ENCODE assay signal across 27 cellular contexts in the genomic region with DNA sequence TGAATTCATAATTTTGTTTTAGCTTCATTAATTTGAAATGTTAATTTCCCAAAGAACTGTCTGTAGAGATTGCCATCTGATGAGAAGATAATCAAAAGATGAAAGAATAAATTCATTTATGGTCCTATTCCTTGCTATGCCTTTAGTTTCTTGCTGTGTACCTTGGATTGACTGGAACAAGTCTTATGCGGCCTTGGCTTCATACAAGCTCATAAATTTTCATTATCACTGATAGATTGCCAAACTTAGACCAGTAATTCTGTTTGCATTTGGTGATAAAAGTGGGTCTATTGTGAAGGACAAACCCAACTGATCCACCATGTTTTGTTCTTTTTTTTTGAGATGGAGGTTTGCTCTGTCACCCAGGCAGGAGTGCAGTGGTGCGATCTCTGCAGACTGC.
"Had no signal": no experiment of that assay in that cellular context is flagged by ENCODE, and none has a peak within 500 bp of the region (broad histone marks: within the 10 kb centered on the region; RNA-seq: fewer than 3 reads in every experiment).

No MANE protein-coding gene starts in this region.

- ATAC-seq: mucosa of descending colon; naive thymus-derived CD8-positive, alpha-beta T cell; pancreas; stimulated activated memory B cell treated with anti-CD40 and anti-IgM and Interleukin-4, amounts not matched to agents 10 μg/mL and 1 μg/mL and 100 μg/mL, for 72 hours; stimulated activated naive CD8-positive, alpha-beta T cell treated with anti-CD3 and anti-CD28 coated beads, Interleukin-15, amount 100 ng/mL, for 72 hours had no signal

- H3K4me3 ChIP-seq: hepatocyte, left ventricle myocardium inferior, lung, mucosa of descending colon, pancreas, right atrium auricular region, right lobe of liver, smooth muscle cell, tibial nerve, uterus had no signal

- DNase-seq: islet precursor cell; left ventricle myocardium inferior; mesendoderm; midbrain; mucosa of descending colon; naive thymus-derived CD8-positive, alpha-beta T cell; nucleus accumbens; pancreas; posterior cingulate gyrus; right lobe of liver; stimulated activated CD4-positive, alpha-beta T cell treated with anti-CD3 and anti-CD28 coated beads, Interleukin-1b, Interleukin-23, amount 100 ng/mL, for 48 hours; stimulated activated CD4-positive, alpha-beta T cell treated with anti-CD3 and anti-CD28 coated beads, Interleukin-2, amount 100 ng/mL, for 48 hours; stimulated activated CD4-positive, alpha-beta T cell treated with anti-CD3 and anti-CD28 coated beads, Interleukin-4, amount 100 ng/mL, for 4 hours; stimulated activated CD8-positive, alpha-beta memory T cell treated with anti-CD3 and anti-CD28 coated beads, Interleukin-4, amount 100 ng/mL, for 48 hours; stimulated activated naive CD4-positive, alpha-beta T cell treated with Interleukin-2 at 50 U/mL for 16 hours; stimulated activated naive CD8-positive, alpha-beta T cell treated with anti-CD3 and anti-CD28 coated beads, Interleukin-15, amount 100 ng/mL, for 72 hours; substantia nigra; uterus had no signal

- H3K27ac Mint-ChIP-seq: naive thymus-derived CD8-positive, alpha-beta T cell; nephron; stimulated activated memory B cell treated with anti-CD40 and anti-IgM and Interleukin-4, amounts not matched to agents 10 μg/mL and 1 μg/mL and 100 μg/mL, for 72 hours; stimulated activated naive CD8-positive, alpha-beta T cell treated with anti-CD3 and anti-CD28 coated beads, Interleukin-15, amount 100 ng/mL, for 72 hours; type B pancreatic cell had no signal

- H3K9me3 Mint-ChIP-seq: naive thymus-derived CD8-positive, alpha-beta T cell; nephron; neural crest cell; stimulated activated memory B cell treated with anti-CD40 and anti-IgM and Interleukin-4, amounts not matched to agents 10 μg/mL and 1 μg/mL and 100 μg/mL, for 72 hours; stimulated activated naive CD8-positive, alpha-beta T cell treated with anti-CD3 and anti-CD28 coated beads, Interleukin-15, amount 100 ng/mL, for 72 hours; type B pancreatic cell had no signal

- H3K27me3 Mint-ChIP-seq: naive thymus-derived CD8-positive, alpha-beta T cell; stimulated activated memory B cell treated with anti-CD40 and anti-IgM and Interleukin-4, amounts not matched to agents 10 μg/mL and 1 μg/mL and 100 μg/mL, for 72 hours; stimulated activated naive CD8-positive, alpha-beta T cell treated with anti-CD3 and anti-CD28 coated beads, Interleukin-15, amount 100 ng/mL, for 72 hours; type B pancreatic cell had no signal

- H3K4me3 Mint-ChIP-seq: naive thymus-derived CD8-positive, alpha-beta T cell; nephron; neural crest cell; stimulated activated memory B cell treated with anti-CD40 and anti-IgM and Interleukin-4, amounts not matched to agents 10 μg/mL and 1 μg/mL and 100 μg/mL, for 72 hours; stimulated activated naive CD8-positive, alpha-beta T cell treated with anti-CD3 and anti-CD28 coated beads, Interleukin-15, amount 100 ng/mL, for 72 hours; type B pancreatic cell had no signal
